In the genomic region with DNA sequence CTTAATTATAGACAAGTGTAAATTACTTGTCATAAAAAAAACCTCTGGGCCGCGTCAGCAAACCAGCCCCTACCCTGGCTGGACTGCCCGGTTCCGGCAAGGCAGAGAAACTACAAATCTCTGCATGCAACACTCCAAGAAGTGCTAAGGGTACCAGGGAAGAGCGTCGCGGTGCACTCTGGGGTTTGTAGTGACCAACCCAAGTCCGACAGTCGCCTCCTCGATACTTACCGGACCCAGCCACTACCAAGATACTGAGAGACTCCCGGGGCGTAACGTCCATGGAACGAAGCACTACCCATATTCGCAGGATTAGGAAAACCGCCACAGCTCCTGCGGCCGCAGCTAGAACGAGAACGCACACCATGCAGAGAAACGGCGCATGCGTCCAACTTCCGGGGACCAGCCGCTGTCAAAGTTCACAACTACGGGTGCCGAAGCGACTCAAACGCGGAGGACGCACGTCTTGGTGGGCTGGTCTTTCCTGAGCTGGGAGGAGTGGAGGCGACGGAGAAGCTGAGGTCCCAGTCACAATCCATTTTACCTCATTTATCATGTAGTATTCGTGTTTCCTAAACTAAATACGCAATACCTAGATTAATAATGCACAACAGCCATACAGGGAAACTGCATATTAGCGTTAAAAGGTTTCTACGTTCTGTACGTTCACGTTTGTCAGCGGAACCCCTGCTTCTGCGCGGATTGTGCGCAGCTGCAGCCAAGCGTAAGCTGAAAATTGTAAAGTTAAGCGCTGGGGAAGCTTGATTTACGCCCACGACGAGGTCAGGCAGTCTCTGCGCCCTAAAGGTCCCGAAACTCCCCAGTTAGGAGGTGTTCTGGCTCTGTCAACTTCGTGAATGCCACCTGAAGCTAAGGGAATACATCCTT, we compare ENCODE assay signal across 8 cellular contexts. TPM values are rescaled to one million over a fixed set of nuclear protein-coding genes. Genes with fewer than 3 reads are reported as not detected.
DNase-seq lines count a peak whose midpoint lies in the region; ATAC-seq and FAIRE-seq lines count a peak whose summit lies in the region.

A gene with protein sequence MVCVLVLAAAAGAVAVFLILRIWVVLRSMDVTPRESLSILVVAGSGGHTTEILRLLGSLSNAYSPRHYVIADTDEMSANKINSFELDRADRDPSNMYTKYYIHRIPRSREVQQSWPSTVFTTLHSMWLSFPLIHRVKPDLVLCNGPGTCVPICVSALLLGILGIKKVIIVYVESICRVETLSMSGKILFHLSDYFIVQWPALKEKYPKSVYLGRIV (minus strand): TSS at position 420 of the 888 bp plus-strand sequence. CDS start 53 bp downstream, at position 367.

- H2BK15ac ChIP-seq in mesenchymal stem cell (ENCODE audit: low read depth, poor library complexity, severe bottlenecking), result peak within 1 kb of the TSS; percentile 95

- H4K8ac ChIP-seq in mesenchymal stem cell (ENCODE audit: low read length), result peak within 1 kb of the TSS; percentile 99

- H3K79me1 ChIP-seq in mesenchymal stem cell (replicated peaks; ENCODE audit: low read length, poor library complexity, severe bottlenecking), result peaks cover 6% of the 10 kb centered on the region

- no peak within 1 kb of the TSS for H2AK5ac ChIP-seq in mesenchymal stem cell (ENCODE audit: low read length, severe bottlenecking)

- peak within 1 kb of the TSS; percentile 90 for H3K4me2 ChIP-seq in mesenchymal stem cell (ENCODE audit: low read length, poor library complexity, severe bottlenecking)

- H3K4me1 ChIP-seq in endocrine pancreas (ENCODE audit: control insufficient read depth, insufficient read depth, low read length) (peaks cover 6% of the 10 kb centered on the region), mesenchymal stem cell (ENCODE audit: control insufficient read depth, insufficient read depth, low read depth, low read length) (peaks cover 5% of the 10 kb centered on the region)

- H3K9me3 ChIP-seq in endocrine pancreas (ENCODE audit: control insufficient read depth, low read length), result no peaks in the 10 kb centered on the region
- no peaks in the 10 kb centered on the region for H3K9me3 ChIP-seq in mesenchymal stem cell (ENCODE audit: control insufficient read depth, low read length)

- H3K18ac ChIP-seq in mesenchymal stem cell (ENCODE audit: low read depth in 1 of 2, low read length in 2 of 2), result peak within 1 kb of the TSS; percentile 99 to 100

- WGBS in mesenchymal stem cell, result 0% methylated on average over 53 of the region's 53 CpGs

- H4K91ac ChIP-seq in mesenchymal stem cell (ENCODE audit: low read length), result peak within 1 kb of the TSS; percentile 99

- DNase-seq in COR-L47 (lab: John Stamatoyannopoulos, UW), result peak; percentile 86
- peak; percentile 91 for DNase-seq in HTR-8/SVneo (ENCODE audit: insufficient read length, low spot score)
- peak; percentile 92 for DNase-seq in NOMO-1 treated with DMSO at 0.1 percent for 48 hours (lab: John Stamatoyannopoulos, UW; ENCODE audit: unreplicated experiment)
- peak; percentile 95 for DNase-seq in activated CD8-positive, alpha-beta memory T cell treated with anti-CD3 and anti-CD28 coated beads, Interleukin-2, amount 10 ng/mL, durations not matched to agents 7 days and 5 days
- peak; percentile 97 for DNase-seq in mesenchymal stem cell
- DNase-seq in stimulated activated CD8-positive, alpha-beta memory T cell treated with anti-CD3 and anti-CD28 coated beads, Interleukin-12 subunit alpha, Interleukin-12 subunit beta, amount 100 ng/mL, for 24 hours (ENCODE audit: extremely low read depth), result peak; percentile 79

- H3K9me3 Mint-ChIP-seq in activated CD8-positive, alpha-beta memory T cell treated with anti-CD3 and anti-CD28 coated beads, Interleukin-2, amount 10 ng/mL, durations not matched to agents 7 days and 5 days (ENCODE audit: low read depth), result no peaks in the 10 kb centered on the region

- peak within 1 kb of the TSS; percentile 80 for H3K9ac ChIP-seq in endocrine pancreas (ENCODE audit: control insufficient read depth, insufficient read depth, low read length)
- H3K9ac ChIP-seq in mesenchymal stem cell (ENCODE audit: low read length), result peak within 1 kb of the TSS; percentile 94

- H2BK12ac ChIP-seq in mesenchymal stem cell (ENCODE audit: low read length in 2 of 2), result no peak within 1 kb of the TSS

- peak; percentile 79 for FAIRE-seq in HTR-8/SVneo (lab: Jason Lieb, UNC)

- CTCF ChIA-PET in activated CD8-positive, alpha-beta memory T cell treated with anti-CD3 and anti-CD28 coated beads, Interleukin-2, amount 10 ng/mL, durations not matched to agents 7 days and 5 days (lab: Charles Lee), result interaction anchor here (0.7 to 4.8 kb wide), 10 partner anchors 12 to 655 kb away, joined by 3 to 27 read pairs (median 4); a partner anchor contains a TSS

- H3K4ac ChIP-seq in mesenchymal stem cell (ENCODE audit: low read depth in 1 of 2, low read length in 2 of 2), result peak within 1 kb of the TSS; percentile 9 to 80

- H3K4me3 ChIP-seq in endocrine pancreas (ENCODE audit: control insufficient read depth, insufficient read depth, low read length) (peak within 1 kb of the TSS; percentile 94), mesenchymal stem cell (ENCODE audit: insufficient read depth in 1 of 2, low read depth in 1 of 2, low read length in 2 of 2) (peak within 1 kb of the TSS; percentile 84 to 89)

- H3K4me3 Mint-ChIP-seq in activated CD8-positive, alpha-beta memory T cell treated with anti-CD3 and anti-CD28 coated beads, Interleukin-2, amount 10 ng/mL, durations not matched to agents 7 days and 5 days, result peak within 1 kb of the TSS; percentile 87

- no peaks in the 10 kb centered on the region for H3K27me3 ChIP-seq in endocrine pancreas (ENCODE audit: control insufficient read depth, insufficient read depth, low read length)
- H3K27me3 ChIP-seq in mesenchymal stem cell (ENCODE audit: control insufficient read depth in 1 of 2, insufficient read depth in 1 of 2, low read length in 2 of 2), result peaks cover 0 to 3% of the 10 kb centered on the region in 2 experiments

- peak within 1 kb of the TSS in 1 of 2 experiments; percentile 66 for H3K23ac ChIP-seq in mesenchymal stem cell (ENCODE audit: low read length in 2 of 2)

- H3K36me3 Mint-ChIP-seq in activated CD8-positive, alpha-beta memory T cell treated with anti-CD3 and anti-CD28 coated beads, Interleukin-2, amount 10 ng/mL, durations not matched to agents 7 days and 5 days, result peaks cover 2% of the 10 kb centered on the region

- H3K27ac Mint-ChIP-seq in activated CD8-positive, alpha-beta memory T cell treated with anti-CD3 and anti-CD28 coated beads, Interleukin-2, amount 10 ng/mL, durations not matched to agents 7 days and 5 days, result peak within 1 kb of the TSS; percentile 89

- H2BK120ac ChIP-seq in mesenchymal stem cell (ENCODE audit: low read depth, low read length), result peak within 1 kb of the TSS; percentile 96

- H3K36me3 ChIP-seq in endocrine pancreas (ENCODE audit: control insufficient read depth, insufficient read depth, low read length), result no peaks in the 10 kb centered on the region
- peaks cover 0 to 2% of the 10 kb centered on the region in 2 experiments for H3K36me3 ChIP-seq in mesenchymal stem cell (ENCODE audit: control insufficient read depth in 1 of 2, insufficient read depth in 2 of 2, low read depth in 1 of 2, low read length in 2 of 2)

- peaks cover 4% of the 10 kb centered on the region for H3K27me3 Mint-ChIP-seq in activated CD8-positive, alpha-beta memory T cell treated with anti-CD3 and anti-CD28 coated beads, Interleukin-2, amount 10 ng/mL, durations not matched to agents 7 days and 5 days

- peak within 1 kb of the TSS in 1 of 2 experiments; percentile 19 for H3K14ac ChIP-seq in mesenchymal stem cell (ENCODE audit: low read length in 2 of 2)

- H2BK5ac ChIP-seq in mesenchymal stem cell (ENCODE audit: low read depth, low read length, poor library complexity, severe bottlenecking), result peak within 1 kb of the TSS; percentile 96

- peak within 1 kb of the TSS; percentile 55 for H2AFZ ChIP-seq in mesenchymal stem cell (ENCODE audit: low read depth, low read length)

- H3K4me1 Mint-ChIP-seq in activated CD8-positive, alpha-beta memory T cell treated with anti-CD3 and anti-CD28 coated beads, Interleukin-2, amount 10 ng/mL, durations not matched to agents 7 days and 5 days, result peaks cover 20% of the 10 kb centered on the region

- peak within 1 kb of the TSS; percentile 98 for H3K27ac ChIP-seq in mesenchymal stem cell (ENCODE audit: low read length, poor library complexity, severe bottlenecking)

- peak; percentile 98 for ATAC-seq in GM21381 (IDR thresholded peaks at IDR 0.05; ENCODE audit: unreplicated experiment)
- peak; percentile 97 for ATAC-seq in activated CD8-positive, alpha-beta memory T cell treated with anti-CD3 and anti-CD28 coated beads, Interleukin-2, amount 10 ng/mL, durations not matched to agents 7 days and 5 days

RNA-seq across cellular contexts. Expression of the gene that starts here (rescaled TPM):
- 1 to 10 TPM; 2.6 to 2.8 TPM for total RNA-seq in activated CD8-positive, alpha-beta memory T cell treated with anti-CD3 and anti-CD28 coated beads, Interleukin-2, amount 10 ng/mL, durations not matched to agents 7 days and 5 days
- polyA plus RNA-seq in mesenchymal stem cell (2013, experiment 1 of 2), result 7.6 TPM
- polyA plus RNA-seq in mesenchymal stem cell (2013, experiment 2 of 2), result 6.4 TPM

Comparison
In these comparisons a context has a peak if more than half of its experiments do, and no peak if none do; other contexts are left out.
1. Peak in every context shown above with its lines: DNase-seq, ATAC-seq, H3K4me3 ChIP-seq and H3K27ac ChIP-seq.